In the genomic region with DNA sequence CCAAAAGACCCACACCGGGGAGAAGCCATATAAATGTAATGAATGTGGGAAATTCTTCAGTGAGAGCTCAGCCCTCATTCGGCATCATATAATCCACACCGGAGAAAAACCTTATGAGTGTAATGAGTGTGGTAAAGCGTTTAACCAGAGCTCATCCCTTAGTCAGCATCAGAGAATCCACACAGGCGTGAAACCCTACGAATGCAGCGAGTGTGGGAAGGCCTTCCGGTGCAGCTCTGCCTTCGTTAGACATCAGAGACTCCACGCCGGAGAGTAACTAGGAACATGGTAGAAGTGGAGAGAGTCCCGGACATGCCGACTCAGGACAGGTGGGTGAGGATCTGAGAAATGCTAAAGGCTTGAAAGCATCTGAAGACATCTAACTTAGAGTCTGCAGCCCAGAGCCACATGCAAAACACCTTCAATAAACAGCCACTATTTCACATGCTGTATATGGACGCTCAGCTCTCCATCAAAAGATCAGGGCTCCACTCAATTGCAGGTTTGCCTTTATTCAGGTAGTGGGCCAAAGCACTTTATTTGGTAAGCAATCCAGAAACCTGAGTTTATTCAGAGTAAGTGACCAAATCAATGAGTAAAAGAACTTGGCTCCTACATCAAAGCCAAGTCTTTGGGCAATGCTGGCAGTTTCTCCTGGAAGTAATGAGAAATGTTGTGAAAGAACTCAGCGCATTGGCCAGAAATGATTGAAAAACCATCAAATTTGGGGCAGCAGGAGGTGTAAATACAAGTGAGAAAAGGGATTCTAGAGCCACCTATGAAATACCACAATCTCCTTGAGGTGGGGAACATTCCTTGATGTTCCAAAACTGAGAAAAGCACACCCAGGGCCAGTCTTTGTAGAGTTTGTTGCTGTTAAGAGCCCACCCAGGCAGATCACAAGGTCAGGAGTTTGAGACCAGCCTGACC, we compare ENCODE assay signal across 1 cellular context.
TF ChIP-seq lines count a peak whose summit lies in the region.

No MANE protein-coding gene starts in this region.

TF ChIP-seq in HepG2, 621 proteins besides CTCF, POLR2A, EP300 and RAD21:
- no peak for TF ChIP-seq ZNF670 (CRISPR knock-in tag; IDR thresholded peaks at IDR 0.05; ENCODE audit: borderline replicate concordance)
- peak; percentile 48 for TF ChIP-seq POLR2G (IDR thresholded peaks at IDR 0.05; ENCODE audit: low read depth, low read length)
- no peak for TF ChIP-seq MLXIP (CRISPR knock-in tag; IDR thresholded peaks at IDR 0.05; ENCODE audit: borderline replicate concordance)
- no peak for TF ChIP-seq ZSCAN12 (CRISPR knock-in tag; IDR thresholded peaks at IDR 0.05)
- TF ChIP-seq, protein P1, sequence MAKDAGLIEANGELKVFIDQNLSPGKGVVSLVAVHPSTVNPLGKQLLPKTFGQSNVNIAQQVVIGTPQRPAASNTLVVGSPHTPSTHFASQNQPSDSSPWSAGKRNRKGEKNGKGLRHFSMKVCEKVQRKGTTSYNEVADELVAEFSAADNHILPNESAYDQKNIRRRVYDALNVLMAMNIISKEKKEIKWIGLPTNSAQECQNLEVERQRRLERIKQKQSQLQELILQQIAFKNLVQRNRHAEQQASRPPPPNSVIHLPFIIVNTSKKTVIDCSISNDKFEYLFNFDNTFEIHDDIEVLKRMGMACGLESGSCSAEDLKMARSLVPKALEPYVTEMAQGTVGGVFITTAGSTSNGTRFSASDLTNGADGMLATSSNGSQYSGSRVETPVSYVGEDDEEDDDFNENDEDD (CRISPR knock-in tag; IDR thresholded peaks at IDR 0.05; ENCODE audit: borderline replicate concordance): no peak
- peak; percentile 2; the same call in 1 of the 2 replicates for TF ChIP-seq PAF1 (CRISPR knock-in tag; IDR thresholded peaks at IDR 0.05)
- peak; percentile 22; the same call in 1 of the 2 replicates for TF ChIP-seq ZNF784 (CRISPR knock-in tag; IDR thresholded peaks at IDR 0.05; ENCODE audit: borderline replicate concordance)
- peak; percentile 96 for TF ChIP-seq RBM22 (optimal IDR thresholded peaks at IDR 0.05; ENCODE audit: low read length)
- no peak for TF ChIP-seq GFI1 (CRISPR knock-in tag; IDR thresholded peaks at IDR 0.05; ENCODE audit: borderline replicate concordance)
- TF ChIP-seq RBFOX2 (IDR thresholded peaks at IDR 0.05; ENCODE audit: low read depth, low read length): peak; percentile 55; the same call in 1 of the 2 replicates
- TF ChIP-seq HOXA5 (CRISPR knock-in tag; IDR thresholded peaks at IDR 0.05): no peak
- TF ChIP-seq ZNF703 (CRISPR knock-in tag; IDR thresholded peaks at IDR 0.05; ENCODE audit: borderline replicate concordance): no peak
- peak; percentile 20; the same call in 1 of the 2 replicates for TF ChIP-seq POLR2AphosphoS5 (IDR thresholded peaks at IDR 0.05; ENCODE audit: low read depth, low read length)
- no peak for TF ChIP-seq ELF4 (CRISPR knock-in tag; IDR thresholded peaks at IDR 0.05; ENCODE audit: borderline replicate concordance)
- no peak for TF ChIP-seq KAT2B (IDR thresholded peaks at IDR 0.05; ENCODE audit: borderline replicate concordance, low read depth, low read length)
- TF ChIP-seq ZNF251 (CRISPR knock-in tag; IDR thresholded peaks at IDR 0.05): no peak
- no peak for TF ChIP-seq ZNF260 (CRISPR knock-in tag; IDR thresholded peaks at IDR 0.05; ENCODE audit: borderline replicate concordance, low read depth)
- no peak for TF ChIP-seq NFKB2 (CRISPR knock-in tag; IDR thresholded peaks at IDR 0.05; ENCODE audit: borderline replicate concordance)
- no peak for TF ChIP-seq ZSCAN20 (CRISPR knock-in tag; IDR thresholded peaks at IDR 0.05; ENCODE audit: borderline replicate concordance)
- TF ChIP-seq ZNF569 (CRISPR knock-in tag; IDR thresholded peaks at IDR 0.05; ENCODE audit: borderline replicate concordance): no peak
- TF ChIP-seq, protein P2, sequence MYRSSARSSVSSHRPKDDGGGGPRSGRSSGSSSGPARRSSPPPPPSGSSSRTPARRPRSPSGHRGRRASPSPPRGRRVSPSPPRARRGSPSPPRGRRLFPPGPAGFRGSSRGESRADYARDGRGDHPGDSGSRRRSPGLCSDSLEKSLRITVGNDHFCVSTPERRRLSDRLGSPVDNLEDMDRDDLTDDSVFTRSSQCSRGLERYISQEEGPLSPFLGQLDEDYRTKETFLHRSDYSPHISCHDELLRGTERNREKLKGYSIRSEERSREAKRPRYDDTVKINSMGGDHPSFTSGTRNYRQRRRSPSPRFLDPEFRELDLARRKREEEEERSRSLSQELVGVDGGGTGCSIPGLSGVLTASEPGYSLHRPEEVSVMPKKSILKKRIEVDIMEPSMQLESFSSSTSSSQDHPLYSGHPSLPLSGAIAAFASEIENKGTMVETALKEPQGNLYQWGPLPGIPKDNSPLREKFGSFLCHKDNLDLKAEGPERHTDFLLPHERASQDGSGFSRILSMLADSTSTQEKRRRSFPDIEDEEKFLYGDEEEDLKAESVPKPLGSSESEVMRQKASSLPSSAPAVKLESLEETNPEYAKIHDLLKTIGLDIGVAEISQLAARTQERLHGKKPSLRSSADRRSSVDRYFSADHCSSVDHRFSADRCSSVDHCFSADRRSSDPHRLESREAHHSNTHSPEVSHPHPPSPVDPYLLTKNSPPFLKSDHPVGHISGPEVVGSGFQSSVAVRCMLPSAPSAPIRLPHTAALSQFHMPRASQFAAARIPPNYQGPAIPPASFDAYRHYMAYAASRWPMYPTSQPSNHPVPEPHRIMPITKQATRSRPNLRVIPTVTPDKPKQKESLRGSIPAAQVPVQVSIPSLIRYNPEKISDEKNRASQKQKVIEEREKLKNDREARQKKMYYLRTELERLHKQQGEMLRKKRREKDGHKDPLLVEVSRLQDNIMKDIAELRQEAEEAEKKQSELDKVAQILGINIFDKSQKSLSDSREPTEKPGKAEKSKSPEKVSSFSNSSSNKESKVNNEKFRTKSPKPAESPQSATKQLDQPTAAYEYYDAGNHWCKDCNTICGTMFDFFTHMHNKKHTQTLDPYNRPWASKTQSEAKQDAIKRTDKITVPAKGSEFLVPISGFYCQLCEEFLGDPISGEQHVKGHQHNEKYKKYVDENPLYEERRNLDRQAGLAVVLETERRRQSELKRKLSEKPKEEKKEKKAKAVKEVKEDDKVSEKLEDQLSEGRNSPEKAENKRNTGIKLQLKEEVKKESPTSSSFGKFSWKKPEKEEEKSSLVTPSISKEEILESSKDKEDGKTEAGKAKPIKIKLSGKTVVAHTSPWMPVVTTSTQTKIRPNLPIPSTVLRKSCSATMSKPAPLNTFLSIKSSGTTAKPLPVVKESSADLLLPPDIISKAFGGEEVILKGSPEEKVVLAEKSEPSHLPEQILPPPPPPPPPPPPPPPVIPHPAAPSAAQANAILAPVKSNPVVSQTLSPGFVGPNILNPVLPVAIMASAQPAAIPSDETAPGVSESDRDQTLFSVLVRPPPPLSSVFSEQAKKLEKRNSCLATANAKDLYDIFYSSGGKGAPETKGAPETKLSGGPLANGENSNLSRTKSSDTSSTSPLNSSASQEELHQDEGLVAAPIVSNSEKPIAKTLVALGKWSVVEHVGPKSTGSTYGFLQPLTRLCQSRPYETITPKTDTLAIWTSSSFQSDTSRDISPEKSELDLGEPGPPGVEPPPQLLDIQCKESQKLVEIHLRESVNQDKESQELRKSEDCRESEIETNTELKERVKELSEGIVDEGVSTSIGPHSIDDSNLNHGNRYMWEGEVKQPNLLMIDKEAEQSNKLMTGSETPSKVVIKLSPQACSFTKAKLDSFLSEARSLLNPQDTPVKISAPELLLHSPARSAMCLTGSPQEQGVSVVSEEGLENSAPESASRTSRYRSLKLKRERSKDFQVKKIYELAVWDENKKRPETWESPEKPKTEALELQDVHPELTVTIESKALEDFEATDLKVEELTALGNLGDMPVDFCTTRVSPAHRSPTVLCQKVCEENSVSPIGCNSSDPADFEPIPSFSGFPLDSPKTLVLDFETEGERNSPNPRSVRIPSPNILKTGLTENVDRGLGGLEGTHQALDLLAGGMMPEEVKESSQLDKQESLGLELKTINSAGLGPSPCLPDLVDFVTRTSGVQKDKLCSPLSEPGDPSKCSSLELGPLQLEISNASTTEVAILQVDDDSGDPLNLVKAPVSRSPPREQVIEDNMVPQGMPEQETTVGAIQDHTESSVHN (CRISPR knock-in tag; IDR thresholded peaks at IDR 0.05): no peak
- TF ChIP-seq ZNF678 (CRISPR knock-in tag; IDR thresholded peaks at IDR 0.05): no peak
TF ChIP-seq in HepG2: peak in this region for 6.
